Comparison of ENCODE assay signal across 12 cellular contexts in the genomic region with DNA sequence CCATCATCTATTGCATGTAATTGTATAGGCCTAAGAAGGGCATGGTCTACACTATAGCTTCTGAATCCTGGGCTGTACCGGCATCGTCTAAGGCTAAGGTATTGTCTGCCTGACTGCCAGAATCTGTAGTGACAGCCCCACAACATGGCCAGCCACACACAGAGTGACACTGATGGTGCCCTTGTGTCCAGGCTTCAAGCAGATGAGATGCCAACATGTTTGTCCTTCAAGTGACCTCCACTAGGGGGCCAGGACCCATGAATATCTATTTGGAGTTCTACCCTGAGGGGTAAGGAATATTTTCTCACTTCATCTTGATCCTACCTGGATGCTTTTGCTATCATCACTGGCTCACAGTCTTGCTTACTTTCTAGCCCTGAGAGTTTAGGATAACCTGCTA. TPM values are rescaled to one million over a fixed set of nuclear protein-coding genes. Genes with fewer than 3 reads are reported as not detected.
DNase-seq lines count a peak whose midpoint lies in the region; ATAC-seq and TF ChIP-seq lines count a peak whose summit lies in the region.
"Had no signal": no experiment of that assay in that cellular context is flagged by ENCODE, and none has a peak within 500 bp of the region (broad histone marks: within the 10 kb centered on the region; RNA-seq: fewer than 3 reads in every experiment).

No MANE protein-coding gene starts in this region.

- no peaks in the 10 kb centered on the region for H3F3A ChIP-seq in smooth muscle cell (ENCODE audit: low read depth)

- in situ Hi-C loops in KBM-7 (cut with MboI; ENCODE audit: low pct_unique_long_range_greater_than_20kb, low sequenced_read_pairs), result no loop called here

- H3K36me3 ChIP-seq in smooth muscle cell (ENCODE audit: low read depth) (no peaks in the 10 kb centered on the region), sigmoid colon (no peaks in the 10 kb centered on the region)

- TF ChIP-seq CTCF in choroid plexus epithelial cell (conservative IDR thresholded peaks at IDR 0.05; ENCODE audit: low read depth, low read length), result peak; percentile 34
- TF ChIP-seq CTCF in smooth muscle cell (IDR thresholded peaks at IDR 0.05; ENCODE audit: borderline replicate concordance, insufficient read depth, poor library complexity, severe bottlenecking), result peak; percentile 30
- no peak for TF ChIP-seq CTCF in sigmoid colon (IDR thresholded peaks at IDR 0.05)

- H3K9ac ChIP-seq in smooth muscle cell (ENCODE audit: low read depth), result no peak overlapping the region

- H3K79me2 ChIP-seq in smooth muscle cell (ENCODE audit: low read depth), result no peaks in the 10 kb centered on the region

- H3K27ac ChIP-seq in smooth muscle cell (ENCODE audit: low read depth) (no peak overlapping the region), sigmoid colon (no peak overlapping the region)

- TF ChIP-seq POLR2A in sigmoid colon (IDR thresholded peaks at IDR 0.05), result no peak

- 91% methylated on average over 2 of the region's 2 CpGs for WGBS in smooth muscle cell (ENCODE audit: low lambda C conversion rate)
- 93 to 97% methylated on average over 2 of the region's 2 CpGs for WGBS in sigmoid colon, 2 donors

- no peak for TF ChIP-seq EP300 in sigmoid colon (IDR thresholded peaks at IDR 0.05)

- no peak overlapping the region for H2AFZ ChIP-seq in smooth muscle cell (ENCODE audit: low read depth)

- peak; percentile 1 for DNase-seq in activated CD4-positive, alpha-beta T cell treated with anti-CD3 and anti-CD28 coated beads, Interleukin-2, amount 50 U/mL, for 1 hour
- no peak for DNase-seq in activated CD4-positive, alpha-beta T cell treated with anti-CD3 and anti-CD28 coated beads for 1 hour
- DNase-seq in KBM-7 (peak; percentile 11), choroid plexus epithelial cell (ENCODE audit: low read depth) (peak; percentile 10), smooth muscle cell (lab: John Stamatoyannopoulos, UW; ENCODE audit: unreplicated experiment) (no peak), sigmoid colon (no peak), pons (ENCODE audit: low spot score) (no peak)
- DNase-seq: CD4-positive, alpha-beta memory T cell; NCI-H2029 treated with DMSO at 0.1 percent for 48 hours had no signal

- no peaks in the 10 kb centered on the region for H3K4me1 ChIP-seq in smooth muscle cell (ENCODE audit: low read depth)
- H3K4me1 ChIP-seq in sigmoid colon, result no peaks in the 10 kb centered on the region

- H4K20me1 ChIP-seq in smooth muscle cell (ENCODE audit: low read depth), result no peaks in the 10 kb centered on the region

- intact Hi-C loops in sigmoid colon (cut with DNase I), result no loop called here

- ATAC-seq in GM19452 (IDR thresholded peaks at IDR 0.05; ENCODE audit: unreplicated experiment), result no peak

- H3K4me3 ChIP-seq in choroid plexus epithelial cell (ENCODE audit: low read depth, low read length) (no peak overlapping the region), smooth muscle cell (no peak overlapping the region), sigmoid colon (no peak overlapping the region)

- H3K4me2 ChIP-seq in smooth muscle cell, result no peak overlapping the region

- no peaks in the 10 kb centered on the region for H3K9me3 ChIP-seq in smooth muscle cell (replicated peaks; ENCODE audit: low read depth)
- H3K9me3 ChIP-seq in sigmoid colon, result no peaks in the 10 kb centered on the region

- H3K27me3 ChIP-seq in smooth muscle cell (ENCODE audit: low read depth) (no peaks in the 10 kb centered on the region), sigmoid colon (no peaks in the 10 kb centered on the region)

RNA-seq across cellular contexts. Expression of a gene that starts 1.5 kb away (rescaled TPM):
- total RNA-seq in smooth muscle cell, result 0.99 TPM in 1 of 2 replicates, not detected in the other
- polyA plus RNA-seq in smooth muscle cell, result 0.18 TPM in 2 replicates
- under 1 TPM in 2 of 4 donors, not detected in 2; 0.33 to 0.36 TPM for total RNA-seq in sigmoid colon
- polyA plus RNA-seq in sigmoid colon, result under 1 TPM in 2 of 3 donors, not detected in 1; 0.10 to 0.46 TPM
- total RNA-seq: CD4-positive, alpha-beta memory T cell; frontal cortex; T-helper 2 cell treated with Interferon-gamma antibody and Interleukin-4, amounts not matched to agents 100 ng/mL and 5 ng/mL, for 36 hours had no signal

RNA-seq across cellular contexts. Expression of a gene that starts 50.5 kb away (rescaled TPM):
- total RNA-seq in smooth muscle cell (not detected in 2 replicates), sigmoid colon (not detected)
- polyA plus RNA-seq in smooth muscle cell (not detected in 2 replicates), sigmoid colon (1 to 10 TPM in 1 of 3 donors, under 1 TPM in 2; 0.25 to 3.6 (median 0.69) TPM)
- total RNA-seq: CD4-positive, alpha-beta memory T cell; frontal cortex; T-helper 2 cell treated with Interferon-gamma antibody and Interleukin-4, amounts not matched to agents 100 ng/mL and 5 ng/mL, for 36 hours had no signal
- polyA plus RNA-seq: CD4-positive, alpha-beta memory T cell had no signal

RNA-seq across cellular contexts. Expression of a gene that starts 53.7 kb away (rescaled TPM):
- total RNA-seq in smooth muscle cell (not detected in 2 replicates), sigmoid colon (1 to 10 TPM in 3 of 4 donors, under 1 TPM in 1; 0.54 to 7.5 (median 3.4) TPM)
- polyA plus RNA-seq in smooth muscle cell (0.19 and 0.57 TPM in 2 replicates), sigmoid colon (10 to 100 TPM; 13.2 to 36.1 (median 13.6) TPM)
- total RNA-seq: CD4-positive, alpha-beta memory T cell; T-helper 2 cell treated with Interferon-gamma antibody and Interleukin-4, amounts not matched to agents 100 ng/mL and 5 ng/mL, for 36 hours had no signal

Comparison
In these comparisons a context has a peak if more than half of its experiments do, and no peak if none do; other contexts are left out.
1. DNase-seq: peak in activated CD4-positive, alpha-beta T cell treated with anti-CD3 and anti-CD28 coated beads, Interleukin-2, amount 50 U/mL, for 1 hour (single experiment), KBM-7 (single experiment) and choroid plexus epithelial cell (single experiment); none in activated CD4-positive, alpha-beta T cell treated with anti-CD3 and anti-CD28 coated beads for 1 hour (single experiment), smooth muscle cell (single experiment), sigmoid colon (single experiment) and pons (single experiment).
2. CTCF ChIP-seq: peak in choroid plexus epithelial cell (single experiment) and smooth muscle cell (single experiment); none in sigmoid colon (0 of 4).